ENCODE assay signal across 2 cellular contexts in genomic region chr9:129434187-129434586, GRCh38.
TF ChIP-seq lines count a peak whose summit lies in the region.

No MANE protein-coding gene starts in this region.

TF ChIP-seq in HCT116, 20 proteins besides CTCF, POLR2A, EP300 and RAD21 (continued from another document):
- TF ChIP-seq ZBTB33 (IDR thresholded peaks at IDR 0.05; ENCODE audit: extremely low read depth, insufficient replicate concordance, low read length), result no peak

TF ChIP-seq in H1, 55 proteins besides CTCF, POLR2A, EP300 and RAD21 (continued from another document):
- TF ChIP-seq USF2 (IDR thresholded peaks at IDR 0.05; ENCODE audit: low read length), result peak; percentile 34; the same call in 1 of the 2 replicates
- no peak for TF ChIP-seq ASH2L (IDR thresholded peaks at IDR 0.05; ENCODE audit: low read length)
- TF ChIP-seq HDAC6 (IDR thresholded peaks at IDR 0.05; ENCODE audit: low read depth, low read length), result no peak
- peak; percentile 91; the same call in 1 of the 2 replicates for TF ChIP-seq KDM1A (IDR thresholded peaks at IDR 0.05; ENCODE audit: borderline replicate concordance, low read length)
